In genomic region chr11:67275606-67276409, GRCh38 we compare ENCODE assay signal across 8 cellular contexts. TPM values are rescaled to one million over a fixed set of nuclear protein-coding genes. Genes with fewer than 3 reads are reported as not detected.
DNase-seq lines count a peak whose midpoint lies in the region; ATAC-seq and TF ChIP-seq lines count a peak whose summit lies in the region.

No MANE protein-coding gene starts in this region.

- WGBS in mesendoderm (ENCODE audit: extremely low coverage, insufficient coverage, low lambda C conversion rate) = no CpG with 5 or more reads among the region's 17 CpGs
- WGBS in transverse colon (ENCODE audit: low coverage in 1 of 2), 2 donors = 74% methylated on average over 17 of the region's 17 CpGs; no CpG with 5 or more reads in 1 of the 2 donors

- peaks cover 37% of the 10 kb centered on the region for H3K79me2 ChIP-seq in mesendoderm (ENCODE audit: control insufficient read depth, insufficient read depth, low read length)

- no peak for ATAC-seq in GM21528 (IDR thresholded peaks at IDR 0.05; ENCODE audit: low FRiP score, unreplicated experiment)
- no peak for ATAC-seq in GM21360 (IDR thresholded peaks at IDR 0.05; ENCODE audit: unreplicated experiment)

- no peak overlapping the region for H2BK120ac ChIP-seq in mesendoderm (ENCODE audit: low read depth, low read length)

- H3K79me1 ChIP-seq in mesendoderm (ENCODE audit: low read length) = peaks cover 43% of the 10 kb centered on the region

- H4K8ac ChIP-seq in mesendoderm (ENCODE audit: low read depth, low read length) = no peak overlapping the region

- no peak overlapping the region for H2BK5ac ChIP-seq in mesendoderm (ENCODE audit: low read length)

- H3K4ac ChIP-seq in mesendoderm (ENCODE audit: low read depth, low read length) = no peak overlapping the region

- TF ChIP-seq POLR2A in transverse colon (IDR thresholded peaks at IDR 0.05) = no peak

- H3K27me3 Mint-ChIP-seq in activated naive CD4-positive, alpha-beta T cell treated with anti-CD3 and anti-CD28 coated beads, Interleukin-2, amount 50 U/mL, for 24 hours = no peaks in the 10 kb centered on the region

- H3K36me3 Mint-ChIP-seq in activated naive CD4-positive, alpha-beta T cell treated with anti-CD3 and anti-CD28 coated beads, Interleukin-2, amount 50 U/mL, for 24 hours = peaks cover 4% of the 10 kb centered on the region

- no peak overlapping the region for H2AK5ac ChIP-seq in mesendoderm (ENCODE audit: low read length)

- DNase-seq in activated CD8-positive, alpha-beta memory T cell treated with anti-CD3 and anti-CD28 coated beads for 24 hours = peak; percentile 78
- no peak for DNase-seq in activated CD8-positive, alpha-beta memory T cell treated with anti-CD3 and anti-CD28 coated beads, Interleukin-2, amount 50 U/mL, for 48 hours
- DNase-seq in mesendoderm = peak; percentile 27
- DNase-seq in transverse colon = no peak
- no peak for DNase-seq in NCI-H345 (lab: John Stamatoyannopoulos, UW)

- no peak overlapping the region for H3K23ac ChIP-seq in mesendoderm (ENCODE audit: low read length)

- peak overlapping the region; percentile 39 for H3K56ac ChIP-seq in mesendoderm (ENCODE audit: low read length)

- H3K27me3 ChIP-seq in mesendoderm (ENCODE audit: insufficient read depth, low read length, poor library complexity) (no peaks in the 10 kb centered on the region), transverse colon (no peaks in the 10 kb centered on the region)

- no peak for TF ChIP-seq EP300 in transverse colon (IDR thresholded peaks at IDR 0.05; ENCODE audit: low read depth)

- H3K4me2 ChIP-seq in mesendoderm (ENCODE audit: low read length) = no peak overlapping the region

- H3K27ac ChIP-seq in mesendoderm (ENCODE audit: low read depth, low read length) (no peak overlapping the region), transverse colon (peak overlapping the region; percentile 95 to 98 (median 97))

- TF ChIP-seq CTCF in transverse colon (IDR thresholded peaks at IDR 0.05) = no peak

- intact Hi-C loops in transverse colon (cut with DNase I; ENCODE audit: low total_unique reads) = loop anchor here (10.0 kb wide), 1 partner anchor 641 kb away; the partner anchor contains the start of gene RBM4

- H3K9me3 Mint-ChIP-seq in activated naive CD4-positive, alpha-beta T cell treated with anti-CD3 and anti-CD28 coated beads, Interleukin-2, amount 50 U/mL, for 24 hours = no peaks in the 10 kb centered on the region

- H3K27ac Mint-ChIP-seq in activated naive CD4-positive, alpha-beta T cell treated with anti-CD3 and anti-CD28 coated beads, Interleukin-2, amount 50 U/mL, for 24 hours = peak overlapping the region; percentile 100

- peak overlapping the region; percentile 71 for H3K4me3 Mint-ChIP-seq in activated naive CD4-positive, alpha-beta T cell treated with anti-CD3 and anti-CD28 coated beads, Interleukin-2, amount 50 U/mL, for 24 hours

- H3K9ac ChIP-seq in mesendoderm (ENCODE audit: low read length) = no peak overlapping the region

- H3K4me1 ChIP-seq in mesendoderm (ENCODE audit: control insufficient read depth, low read depth, low read length) (peaks cover 14% of the 10 kb centered on the region), transverse colon (peaks cover 44 to 83% (median 72%) of the 10 kb centered on the region in 4 donors)

- no peaks in the 10 kb centered on the region for H3K9me3 ChIP-seq in transverse colon

- H3K36me3 ChIP-seq in mesendoderm (ENCODE audit: control insufficient read depth, insufficient read depth, low read length) (peaks cover 6% of the 10 kb centered on the region), transverse colon (peaks cover 0 to 19% (median 7%) of the 10 kb centered on the region in 4 donors)

- H3K4me1 Mint-ChIP-seq in activated naive CD4-positive, alpha-beta T cell treated with anti-CD3 and anti-CD28 coated beads, Interleukin-2, amount 50 U/mL, for 24 hours = peaks cover 77% of the 10 kb centered on the region

- H3K4me3 ChIP-seq in mesendoderm (ENCODE audit: low read length) (no peak overlapping the region), transverse colon (no peak overlapping the region)

- H2BK15ac ChIP-seq in mesendoderm (replicated peaks; ENCODE audit: low read depth) = no peak overlapping the region

- in situ Hi-C loops in transverse colon (cut with MboI; ENCODE audit: low pct_ligation_motif_present in 1 of 4, low pct_unique_long_range_greater_than_20kb in 1 of 4, low sequenced_read_pairs in 3 of 4) = no loop called here

- H3K18ac ChIP-seq in mesendoderm (ENCODE audit: low read length) = no peak overlapping the region

- no peak overlapping the region for H4K5ac ChIP-seq in mesendoderm (ENCODE audit: low read length)

RNA-seq across cellular contexts. Expression of gene GRK2, which starts 9.5 kb away (rescaled TPM):
- polyA plus RNA-seq in mesendoderm (2013, experiment 1 of 2) = 30.4 TPM
- 30.6 TPM for polyA plus RNA-seq in mesendoderm (2013, experiment 2 of 2)
- 100 to 1,000 TPM; 104 to 294 (median 160) TPM for total RNA-seq in transverse colon

RNA-seq across cellular contexts. Expression of gene ANKRD13D, which starts 13.3 kb away (rescaled TPM):
- 11.0 TPM for polyA plus RNA-seq in mesendoderm (2013, experiment 1 of 2)
- polyA plus RNA-seq in mesendoderm (2013, experiment 2 of 2) = 12.5 TPM
- 100 to 1,000 TPM in 1 of 4 donors, 10 to 100 TPM in 3; 19.7 to 194 (median 54.5) TPM for total RNA-seq in transverse colon

RNA-seq across cellular contexts. Expression of gene SSH3, which starts 27.5 kb away (rescaled TPM):
- 27.4 TPM for polyA plus RNA-seq in mesendoderm (2013, experiment 1 of 2)
- 28.5 TPM for polyA plus RNA-seq in mesendoderm (2013, experiment 2 of 2)
- total RNA-seq in transverse colon = 100 to 1,000 TPM in 2 of 4 donors, 10 to 100 TPM in 2; 73.0 to 174 (median 123) TPM

Comparison
In these comparisons a context has a peak if more than half of its experiments do, and no peak if none do; other contexts are left out.
1. DNase-seq: peak in activated CD8-positive, alpha-beta memory T cell treated with anti-CD3 and anti-CD28 coated beads for 24 hours (single experiment) and mesendoderm (single experiment); none in activated CD8-positive, alpha-beta memory T cell treated with anti-CD3 and anti-CD28 coated beads, Interleukin-2, amount 50 U/mL, for 48 hours (single experiment), transverse colon (single experiment) and NCI-H345 (single experiment).